In the genomic region with DNA sequence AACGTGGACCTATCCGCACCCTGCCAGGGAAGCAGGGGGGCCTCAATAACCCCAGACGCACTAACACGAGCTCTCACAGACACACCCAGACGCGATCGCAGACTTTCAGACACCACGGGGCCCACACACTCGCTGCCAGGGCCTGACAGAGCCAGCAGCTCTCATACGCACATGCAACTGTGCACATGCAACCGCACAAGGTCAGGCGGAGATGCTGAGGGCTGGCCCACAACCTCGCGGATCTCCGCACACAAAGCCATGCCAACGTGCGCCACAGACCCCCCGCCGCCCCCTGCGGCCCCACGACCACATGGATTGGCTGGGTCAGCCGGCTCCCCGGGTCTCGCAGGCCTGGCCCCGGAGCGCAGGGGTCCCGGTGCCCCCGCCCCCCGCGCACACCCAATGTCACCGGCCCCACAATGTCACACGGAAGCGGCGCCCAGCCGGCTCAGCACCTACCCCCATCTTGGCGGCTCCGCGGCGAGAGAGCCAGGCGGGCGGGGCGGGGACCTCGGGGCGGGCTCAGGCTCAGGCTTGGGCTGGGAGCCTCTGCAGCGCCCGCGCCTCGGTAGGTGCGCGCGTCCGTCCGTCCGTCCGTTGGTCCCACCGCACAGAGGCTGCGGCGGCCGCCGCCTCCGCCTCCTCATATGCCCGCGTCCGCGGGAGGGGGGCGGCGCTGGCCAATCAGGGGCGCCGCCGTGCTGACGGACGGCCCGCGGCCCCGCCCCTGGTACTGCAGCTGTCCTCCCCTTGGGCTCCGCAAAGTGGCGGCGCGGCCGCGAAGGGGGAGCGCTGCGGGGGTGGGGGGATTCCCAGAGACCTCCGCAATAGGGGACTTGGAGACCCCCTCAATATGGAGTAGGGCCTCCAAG, we compare ENCODE assay signal across 9 cellular contexts. TPM values are rescaled to one million over a fixed set of nuclear protein-coding genes. Genes with fewer than 3 reads are reported as not detected.
A peak's percentile ranks its signal among the peaks of the same experiment; 100 is the strongest.
DNase-seq lines count a peak whose midpoint lies in the region; ATAC-seq and TF ChIP-seq lines count a peak whose summit lies in the region.
"Had no signal": no experiment of that assay in that cellular context is flagged by ENCODE, and none has a peak within 500 bp of the region (broad histone marks: within the 10 kb centered on the region; RNA-seq: fewer than 3 reads in every experiment).

A gene (minus strand): TSS at position 619 of the 872 bp plus-strand sequence. CDS start 154 bp downstream, at position 465.

- peak within 1 kb of the TSS; percentile 48 for H3K27ac Mint-ChIP-seq in activated naive CD4-positive, alpha-beta T cell treated with anti-CD3 and anti-CD28 coated beads, Interleukin-2, amount 50 U/mL, for 24 hours

- intact Hi-C loops in cardiac septum (cut with DNase I): loop anchor here (2.0 kb wide), 1 partner anchor 31 kb away; no protein-coding TSS in a partner anchor
- intact Hi-C loops in prostate gland (cut with DNase I): no loop called here

- TF ChIP-seq CTCF in KMS-11 (conservative IDR thresholded peaks at IDR 0.05; ENCODE audit: low read depth, low read length) (no peak), prostate gland (IDR thresholded peaks at IDR 0.05) (no peak)

- peaks cover 4% of the 10 kb centered on the region for H3K36me3 Mint-ChIP-seq in activated naive CD4-positive, alpha-beta T cell treated with anti-CD3 and anti-CD28 coated beads, Interleukin-2, amount 50 U/mL, for 24 hours

- peak within 1 kb of the TSS; percentile 26 for H2AFZ ChIP-seq in KMS-11 (ENCODE audit: low read depth)

- H3K27me3 ChIP-seq in KMS-11 (ENCODE audit: insufficient read depth, low read depth): peaks cover 59% of the 10 kb centered on the region
- no peaks in the 10 kb centered on the region for H3K27me3 ChIP-seq in SJCRH30
- peaks cover 22% of the 10 kb centered on the region for H3K27me3 ChIP-seq in prostate gland (replicated peaks; ENCODE audit: insufficient read depth)

- DNase-seq in DMS79 treated with DMSO at 0.1 percent for 48 hours (lab: John Stamatoyannopoulos, UW) (peak; percentile 53), SJCRH30 (peak; percentile 78 to 89), cardiac septum (ENCODE audit: low spot score) (no peak), prostate gland (ENCODE audit: low spot score) (peak; percentile 21)

- H3K27me3 Mint-ChIP-seq in activated naive CD4-positive, alpha-beta T cell treated with anti-CD3 and anti-CD28 coated beads, Interleukin-2, amount 50 U/mL, for 24 hours: peaks cover 30% of the 10 kb centered on the region

- H3K36me3 ChIP-seq in KMS-11 (ENCODE audit: insufficient read depth) (no peaks in the 10 kb centered on the region), SJCRH30 (no peaks in the 10 kb centered on the region), prostate gland (no peaks in the 10 kb centered on the region)

- H3K9me3 Mint-ChIP-seq in activated naive CD4-positive, alpha-beta T cell treated with anti-CD3 and anti-CD28 coated beads, Interleukin-2, amount 50 U/mL, for 24 hours: no peaks in the 10 kb centered on the region

- H3K4me1 ChIP-seq in KMS-11 (ENCODE audit: low read depth, poor library complexity, severe bottlenecking) (no peaks in the 10 kb centered on the region), SJCRH30 (peaks cover 2% of the 10 kb centered on the region; the same call in 1 of the 2 replicates), prostate gland (replicated peaks) (no peaks in the 10 kb centered on the region)

- peak within 1 kb of the TSS; percentile 86 for H3K4me3 Mint-ChIP-seq in activated naive CD4-positive, alpha-beta T cell treated with anti-CD3 and anti-CD28 coated beads, Interleukin-2, amount 50 U/mL, for 24 hours

- WGBS in prostate gland: under 1% methylated on average over 55 of the region's 84 CpGs

- H3K4me1 Mint-ChIP-seq in activated naive CD4-positive, alpha-beta T cell treated with anti-CD3 and anti-CD28 coated beads, Interleukin-2, amount 50 U/mL, for 24 hours: peaks cover 37% of the 10 kb centered on the region

- no peak for TF ChIP-seq POLR2A in prostate gland (IDR thresholded peaks at IDR 0.05)

- H3K4me2 ChIP-seq in KMS-11: peak within 1 kb of the TSS; percentile 39

- H3K9me3 ChIP-seq in SJCRH30 (replicated peaks): no peaks in the 10 kb centered on the region
- H3K9me3 ChIP-seq in prostate gland: no peaks in the 10 kb centered on the region

- H3K4me3 ChIP-seq in KMS-11 (IDR thresholded peaks at IDR 0.05; ENCODE audit: insufficient read depth, low read depth, low read length): no peak within 1 kb of the TSS
- H3K4me3 ChIP-seq in SJCRH30: peak within 1 kb of the TSS; percentile 68
- peak within 1 kb of the TSS; percentile 22 to 30 for H3K4me3 ChIP-seq in prostate gland

- no peak within 1 kb of the TSS for H3K27ac ChIP-seq in KMS-11
- H3K27ac ChIP-seq in SJCRH30: no peak within 1 kb of the TSS
- H3K27ac ChIP-seq in prostate gland: no peak within 1 kb of the TSS

- H3K9ac ChIP-seq in KMS-11: no peak within 1 kb of the TSS

- H3K79me2 ChIP-seq in KMS-11 (ENCODE audit: insufficient read depth, low read depth): no peaks in the 10 kb centered on the region

- ATAC-seq in GM21723 (IDR thresholded peaks at IDR 0.05; ENCODE audit: unreplicated experiment): no peak
- no peak for ATAC-seq in GM18868 (IDR thresholded peaks at IDR 0.05; ENCODE audit: unreplicated experiment)

- H4K20me1 ChIP-seq in KMS-11 (ENCODE audit: insufficient read depth): no peaks in the 10 kb centered on the region

RNA-seq across cellular contexts. Expression of the gene that starts here (rescaled TPM):
- total RNA-seq in SJCRH30 (2014; rRNA removed; shearing (Covaris generic)): 11.2 and 12.1 TPM in 2 replicates
- total RNA-seq in cardiac septum: 242 TPM
- total RNA-seq in prostate gland: 1 to 10 TPM in 1 of 2 donors, under 1 TPM in 1; 0.27 to 3.7 TPM
- total RNA-seq: dermis microvascular lymphatic vessel endothelial cell had no signal

Comparison
In these comparisons a context has a peak if more than half of its experiments do, and no peak if none do; other contexts are left out.
1. RNA of the gene that starts here (total RNA-seq): 242 TPM in cardiac septum (single experiment); 11.2 to 12.1 TPM in SJCRH30 and 0.27 to 3.7 TPM in prostate gland; every median in the first group is over 10 times any median in the second.